ENCODE assay signal across 1 cellular context in the genomic region with DNA sequence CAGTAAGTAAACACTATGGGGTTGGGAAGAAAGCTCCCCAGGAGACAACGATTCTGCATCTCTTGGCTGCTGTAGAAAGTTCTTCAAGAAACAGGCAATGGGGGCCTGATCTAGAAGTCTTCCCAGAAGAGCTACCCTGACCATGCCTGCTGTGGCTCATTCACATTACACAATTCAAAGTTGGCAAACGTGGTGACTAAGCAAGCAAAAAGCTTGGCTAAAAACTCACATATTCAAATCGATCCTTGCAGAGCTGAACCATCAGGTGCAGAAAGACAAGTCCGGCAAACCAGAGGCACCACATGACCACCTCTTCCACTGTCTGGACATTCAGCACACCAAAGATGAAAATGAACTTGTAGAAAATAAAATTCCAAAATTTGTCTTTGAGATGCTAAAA.
TF ChIP-seq lines count a peak whose summit lies in the region.

No MANE protein-coding gene starts in this region.

TF ChIP-seq in GM12891, 5 proteins besides CTCF, POLR2A, EP300 and RAD21 (continued from another document):
- no peak for TF ChIP-seq POLR2AphosphoS5 (IDR thresholded peaks at IDR 0.05; ENCODE audit: low read depth, low read length)
